Comparison of ENCODE assay signal across 18 cellular contexts in the genomic region with DNA sequence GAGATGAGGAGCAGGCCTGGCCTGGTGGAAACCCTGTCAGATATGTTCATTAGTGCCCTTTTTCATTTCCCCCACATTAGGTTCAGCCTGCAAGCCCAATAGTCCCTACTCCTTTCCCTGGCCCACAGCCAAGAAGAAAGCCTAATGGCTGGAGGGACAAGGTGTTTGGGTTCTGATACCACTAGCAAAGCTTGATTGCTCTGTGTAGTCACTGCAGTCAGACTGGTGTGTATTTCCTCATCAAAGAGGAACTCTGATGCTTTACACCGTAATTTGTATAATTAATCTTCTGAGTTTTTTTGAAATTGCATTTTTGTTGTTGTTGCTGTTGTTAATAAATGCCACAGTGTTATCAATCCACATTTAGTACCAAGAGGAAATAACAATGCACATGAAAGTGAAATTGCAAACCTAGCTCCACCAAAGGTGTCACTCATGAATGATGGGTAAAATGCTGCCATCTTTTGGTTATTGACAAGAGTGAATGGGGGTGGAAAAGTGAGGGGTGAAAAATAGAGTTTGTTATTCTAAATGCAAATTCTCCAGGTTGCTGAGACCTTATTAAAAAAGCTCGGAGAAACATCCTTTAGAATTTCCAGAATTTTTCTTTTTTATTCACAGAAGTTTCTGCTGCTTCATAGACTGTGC.
DNase-seq lines count a peak whose midpoint lies in the region; ATAC-seq and TF ChIP-seq lines count a peak whose summit lies in the region.
"Had no signal": no experiment of that assay in that cellular context is flagged by ENCODE, and none has a peak within 500 bp of the region (broad histone marks: within the 10 kb centered on the region; RNA-seq: fewer than 3 reads in every experiment).

No MANE protein-coding gene starts in this region.

- H3K4me1 ChIP-seq in Loucy (ENCODE audit: insufficient read depth, low read length, poor library complexity, severe bottlenecking) (no peaks in the 10 kb centered on the region), Karpas-422 (ENCODE audit: low read length) (no peaks in the 10 kb centered on the region)
- H3K4me1 ChIP-seq: A549, heart right ventricle had no signal

- H4K20me1 ChIP-seq in Loucy (ENCODE audit: insufficient read depth, low read length, poor library complexity, severe bottlenecking) (no peaks in the 10 kb centered on the region), Karpas-422 (ENCODE audit: insufficient read depth, low read depth, low read length) (no peaks in the 10 kb centered on the region)

- 0 out of 2 replicates have a peak, but pooled peaks have one; percentile 14 for TF ChIP-seq CTCF in Loucy (conservative IDR thresholded peaks at IDR 0.05; ENCODE audit: low read length)

- no peak overlapping the region for H3K27ac ChIP-seq in Karpas-422 (ENCODE audit: low read length)
- H3K27ac ChIP-seq: A549, heart right ventricle, ovary had no signal

- H3K9me3 ChIP-seq in Loucy (ENCODE audit: insufficient read depth, low read depth, low read length) (no peaks in the 10 kb centered on the region), Karpas-422 (ENCODE audit: low read length) (no peaks in the 10 kb centered on the region)
- H3K9me3 ChIP-seq: A549, heart right ventricle, ovary had no signal

- H3K9me2 ChIP-seq in Loucy (replicated peaks; ENCODE audit: low read depth, low read length): no peaks in the 10 kb centered on the region
- no peaks in the 10 kb centered on the region for H3K9me2 ChIP-seq in Karpas-422 (replicated peaks; ENCODE audit: insufficient read depth, low read length)

- H2AFZ ChIP-seq in Loucy (ENCODE audit: low read length): no peak overlapping the region
- no peak overlapping the region for H2AFZ ChIP-seq in Karpas-422 (ENCODE audit: low read length)

- H3K4me2 ChIP-seq in Loucy (ENCODE audit: low read depth, low read length, poor library complexity, severe bottlenecking) (no peak overlapping the region), Karpas-422 (ENCODE audit: low read depth, low read length, poor library complexity, severe bottlenecking) (no peak overlapping the region)
- H3K4me2 ChIP-seq: A549, smooth muscle cell had no signal

- ATAC-seq in GM21786 (IDR thresholded peaks at IDR 0.05; ENCODE audit: unreplicated experiment): peak; percentile 76
- no peak for ATAC-seq in HG02571 (IDR thresholded peaks at IDR 0.05; ENCODE audit: unreplicated experiment)
- ATAC-seq: A549; CD8-positive, alpha-beta T cell; heart right ventricle had no signal

- no peak overlapping the region for H3K4me3 ChIP-seq in Loucy (ENCODE audit: low read length, poor library complexity, severe bottlenecking)
- no peak overlapping the region for H3K4me3 ChIP-seq in Karpas-422 (ENCODE audit: low read length)
- H3K4me3 ChIP-seq: A549, heart right ventricle, ovary, smooth muscle cell had no signal

- H3K36me3 ChIP-seq in Loucy (ENCODE audit: insufficient read depth, low read length): no peaks in the 10 kb centered on the region
- no peaks in the 10 kb centered on the region for H3K36me3 ChIP-seq in Karpas-422 (ENCODE audit: insufficient read depth, low read length)
- H3K36me3 ChIP-seq: heart right ventricle, ovary had no signal

- H3K9ac ChIP-seq in Loucy (ENCODE audit: low read depth, low read length, poor library complexity, severe bottlenecking) (no peak overlapping the region), Karpas-422 (ENCODE audit: low read length) (no peak overlapping the region)

- DNase-seq in NCI-H2107 treated with DMSO at 0.1 percent for 48 hours (lab: John Stamatoyannopoulos, UW; ENCODE audit: unreplicated experiment): peak; percentile 50
- no peak for DNase-seq in NCI-H2107 (lab: John Stamatoyannopoulos, UW)
- peak; percentile 49 for DNase-seq in medulla oblongata (ENCODE audit: extremely low spot score)
- no peak for DNase-seq in mesenteric fat pad (ENCODE audit: low spot score)
- DNase-seq in Karpas-422: no peak
- DNase-seq: activated CD4-positive, alpha-beta T cell treated with anti-CD3 and anti-CD28 coated beads for 48 hours; activated T-cell treated with anti-CD3 and anti-CD28 coated beads, Interleukin-2, amount 50 U/mL, for 48 hours; CD8-positive, alpha-beta T cell; GDM1; heart right ventricle; kidney glomerular epithelial cell; ovary; T-helper 1 cell had no signal

- no peaks in the 10 kb centered on the region for H3F3A ChIP-seq in Loucy (ENCODE audit: low read depth)

- H3K27me3 ChIP-seq in Loucy (ENCODE audit: insufficient read depth, low read length, poor library complexity, severe bottlenecking) (no peaks in the 10 kb centered on the region), Karpas-422 (ENCODE audit: low read length) (no peaks in the 10 kb centered on the region)
- H3K27me3 ChIP-seq: heart right ventricle, ovary had no signal

- H3K79me2 ChIP-seq in Loucy (ENCODE audit: insufficient read depth, low read length): no peaks in the 10 kb centered on the region
- no peaks in the 10 kb centered on the region for H3K79me2 ChIP-seq in Karpas-422 (ENCODE audit: low read length)

Comparison
In these comparisons a context has a peak if more than half of its experiments do, and no peak if none do; other contexts are left out.
1. DNase-seq: peak in NCI-H2107 treated with DMSO at 0.1 percent for 48 hours (single experiment) and medulla oblongata (single experiment); none in NCI-H2107 (single experiment), mesenteric fat pad (single experiment) and Karpas-422 (single experiment).